9 cellular contexts compared by ENCODE assay signal in genomic region chr9:95504053-95504963, GRCh38. TPM values are rescaled to one million over a fixed set of nuclear protein-coding genes. Genes with fewer than 3 reads are reported as not detected.
A peak's percentile ranks its signal among the peaks of the same experiment; 100 is the strongest.
DNase-seq lines count a peak whose midpoint lies in the region; ATAC-seq and TF ChIP-seq lines count a peak whose summit lies in the region.
"Had no signal": no experiment of that assay in that cellular context is flagged by ENCODE, and none has a peak within 500 bp of the region (broad histone marks: within the 10 kb centered on the region; RNA-seq: fewer than 3 reads in every experiment).

No MANE protein-coding gene starts in this region.

- H3K36me3 ChIP-seq in Panc1 (ENCODE audit: control insufficient read depth, insufficient read depth, low read length), result no peaks in the 10 kb centered on the region

- H3K9me3 ChIP-seq in Panc1 (ENCODE audit: control insufficient read depth, insufficient read depth, low read depth, low read length), result no peaks in the 10 kb centered on the region

- POLR2A ChIA-PET in Panc1 (lab: Charles Lee), result no interaction called here

- H3K4me3 ChIP-seq in Panc1 (ENCODE audit: low read depth in 2 of 2, low read length in 2 of 2), result no peak overlapping the region; a peak in 1 of 4 replicates
- peak overlapping the region; percentile 92 for H3K4me3 ChIP-seq in fibroblast of villous mesenchyme (ENCODE audit: low read depth, low read length)
- peak overlapping the region; percentile 57 for H3K4me3 ChIP-seq in skeletal muscle cell (ENCODE audit: low read depth, low read length)

- no peaks in the 10 kb centered on the region for H3K27me3 ChIP-seq in Panc1 (ENCODE audit: control insufficient read depth, insufficient read depth, low read length)

- in situ Hi-C loops in Panc1 (cut with HindIII; ENCODE audit: low pct_unique_long_range_greater_than_20kb, low sequenced_read_pairs), result no loop called here

- no peak for DNase-seq in Panc1 (ENCODE audit: low read depth, low spot score)
- peak; percentile 79 for DNase-seq in fibroblast of villous mesenchyme (ENCODE audit: low read depth)
- DNase-seq in skeletal muscle cell (ENCODE audit: low read depth), result peak; percentile 66
- DNase-seq in central memory CD4-positive, alpha-beta T cell, result no peak
- no peak for DNase-seq in NCI-H774 (lab: John Stamatoyannopoulos, UW)
- no peak for DNase-seq in NCI-H526 treated with DMSO at 0.1 percent for 48 hours (lab: John Stamatoyannopoulos, UW)

- no peak overlapping the region; the same call in 1 of the 2 replicates for H3K27ac ChIP-seq in Panc1 (ENCODE audit: low read length)

- H3K4me1 ChIP-seq in Panc1 (ENCODE audit: control insufficient read depth, insufficient read depth, low read length), result peaks cover 15% of the 10 kb centered on the region

- intact Hi-C loops in Panc1 (cut with micrococcal nuclease; ENCODE audit: unreplicated experiment), result no loop called here

- BruUV-seq in Panc1 (replicated peaks; lab: Mats Ljungman, UMichigan), result TSS peak; percentile 67

- TF ChIP-seq CTCF in Panc1 (IDR thresholded peaks at IDR 0.05) (no peak), fibroblast of villous mesenchyme (IDR thresholded peaks at IDR 0.05; ENCODE audit: insufficient read depth, low read depth, low read length) (peak; percentile 14)

- peak; percentile 24 for ATAC-seq in GM19455 (IDR thresholded peaks at IDR 0.05; ENCODE audit: unreplicated experiment)
- no peak for ATAC-seq in Panc1
- no peak for ATAC-seq in GM21717 (IDR thresholded peaks at IDR 0.05; ENCODE audit: unreplicated experiment)
- ATAC-seq: left colon had no signal

- CTCF ChIA-PET in Panc1 (lab: Charles Lee), result no interaction called here

RNA-seq across cellular contexts. Expression of gene PTCH1, which starts 12.5 kb away (rescaled TPM):
- 6.6 TPM for total RNA-seq in Panc1 (2021; ENCODE audit: unreplicated experiment)
- 5.8 TPM for polyA plus RNA-seq in Panc1 (2012; ENCODE audit: insufficient read length)
- 1.7 and 2.9 TPM in 2 replicates for total RNA-seq in fibroblast of villous mesenchyme

Comparison
In these comparisons a context has a peak if more than half of its experiments do, and no peak if none do; other contexts are left out.
1. DNase-seq: peak in fibroblast of villous mesenchyme (single experiment) and skeletal muscle cell (single experiment); none in Panc1 (single experiment), central memory CD4-positive, alpha-beta T cell (single experiment), NCI-H774 (single experiment) and NCI-H526 treated with DMSO at 0.1 percent for 48 hours (single experiment).
2. H3K4me3 ChIP-seq: peak in fibroblast of villous mesenchyme (single experiment) and skeletal muscle cell (single experiment); none in Panc1 (0 of 2).